8 cellular contexts compared by ENCODE assay signal in genomic region chr1:109773203-109773899, GRCh38. TPM values are rescaled to one million over a fixed set of nuclear protein-coding genes. Genes with fewer than 3 reads are reported as not detected.
DNase-seq lines count a peak whose midpoint lies in the region; ATAC-seq and TF ChIP-seq lines count a peak whose summit lies in the region.

No MANE protein-coding gene starts in this region.

- peaks cover 0 to 18% (median 9%) of the 10 kb centered on the region in 4 donors for H3K4me1 ChIP-seq in sigmoid colon

- H3K9me3 ChIP-seq in sigmoid colon: no peaks in the 10 kb centered on the region

- ATAC-seq in T-cell (replicated peaks in 1 of 4): peak; percentile 83 to 94 (median 86)
- ATAC-seq in left ventricle myocardium superior: peak; percentile 88

- H3K9me3 Mint-ChIP-seq in T-cell: no peaks in the 10 kb centered on the region

- TF ChIP-seq EP300 in sigmoid colon (IDR thresholded peaks at IDR 0.05): no peak

- H3K27me3 ChIP-seq in sigmoid colon: no peaks in the 10 kb centered on the region

- no peaks in the 10 kb centered on the region for H3K36me3 ChIP-seq in sigmoid colon

- H3K4me3 Mint-ChIP-seq in T-cell: no peak overlapping the region

- POLR2A ChIA-PET in T-cell (lab: Charles Lee): no interaction called here

- H3K27ac Mint-ChIP-seq in T-cell: no peak overlapping the region

- peaks cover 7 to 16% (median 9%) of the 10 kb centered on the region in 3 donors for H3K4me1 Mint-ChIP-seq in T-cell

- WGBS in sigmoid colon, 2 donors: 49% methylated on average over 17 of the region's 17 CpGs

- H3K27ac ChIP-seq in sigmoid colon: no peak overlapping the region

- DNase-seq in ELR (ENCODE audit: low read depth) (peak; percentile 91), HCEC 1CT (peak; percentile 83), NCI-H146 (lab: John Stamatoyannopoulos, UW) (peak; percentile 84), T-cell (peak; percentile 37 to 72 (median 60)), amniotic epithelial cell (ENCODE audit: low read depth) (peak; percentile 87), left ventricle myocardium superior (peak; percentile 84), sigmoid colon (peak; percentile 94), mesenteric fat pad (ENCODE audit: low spot score) (no peak)

- intact Hi-C loops in left ventricle myocardium superior (cut with micrococcal nuclease): loop anchor here (5.0 kb wide), 2 partner anchors 131 to 226 kb away; partner anchors contain the start of gene GNAI3
- intact Hi-C loops in sigmoid colon (cut with DNase I): loop anchor here (2.0 to 5.0 kb wide), 2 partner anchors 131 to 227 kb away; no protein-coding TSS in a partner anchor

- H3K27me3 Mint-ChIP-seq in T-cell: no peaks in the 10 kb centered on the region

- H3K36me3 Mint-ChIP-seq in T-cell: no peaks in the 10 kb centered on the region

- CTCF ChIA-PET in T-cell (lab: Charles Lee): interaction anchor here (0.5 to 10.9 kb wide), 13 partner anchors 18 to 232 kb away, joined by 3 to 254 read pairs (median 4); partner anchors contain the start of genes AHCYL1 (in 2 of the 2) and GNAI3 (in 1 of the 2)

- TF ChIP-seq CTCF in sigmoid colon (IDR thresholded peaks at IDR 0.05): peak; percentile 80 to 96 (median 88)

- no peak overlapping the region for H3K4me3 ChIP-seq in sigmoid colon

- TF ChIP-seq POLR2A in sigmoid colon (IDR thresholded peaks at IDR 0.05): no peak

RNA-seq across cellular contexts. Expression of gene EPS8L3, which starts 9.6 kb away (rescaled TPM):
- total RNA-seq in T-cell: under 1 TPM in 2 of 5 donors, not detected in 3; 0.47 to 0.49 TPM
- total RNA-seq in left ventricle myocardium superior: not detected
- 1 to 10 TPM in 2 of 4 donors, not detected in 2; 1.1 to 1.4 TPM for total RNA-seq in sigmoid colon
- 100 to 1,000 TPM in 1 of 3 donors, 10 to 100 TPM in 2; 81.7 to 212 (median 84.4) TPM for polyA plus RNA-seq in sigmoid colon
- 0.58 TPM for total RNA-seq in mesenteric fat pad

RNA-seq across cellular contexts. Expression of gene GSTM3, which starts 32.5 kb away (rescaled TPM):
- total RNA-seq in T-cell (10 to 100 TPM in 4 of 5 donors, 1 to 10 TPM in 1; 8.4 to 17.1 (median 10.3) TPM), left ventricle myocardium superior (113 TPM), sigmoid colon (100 to 1,000 TPM in 3 of 4 donors, 10 to 100 TPM in 1; 61.1 to 143 (median 122) TPM), mesenteric fat pad (16.0 TPM)
- 10 to 100 TPM; 21.6 to 64.3 (median 40.2) TPM for polyA plus RNA-seq in sigmoid colon
